In the genomic region with DNA sequence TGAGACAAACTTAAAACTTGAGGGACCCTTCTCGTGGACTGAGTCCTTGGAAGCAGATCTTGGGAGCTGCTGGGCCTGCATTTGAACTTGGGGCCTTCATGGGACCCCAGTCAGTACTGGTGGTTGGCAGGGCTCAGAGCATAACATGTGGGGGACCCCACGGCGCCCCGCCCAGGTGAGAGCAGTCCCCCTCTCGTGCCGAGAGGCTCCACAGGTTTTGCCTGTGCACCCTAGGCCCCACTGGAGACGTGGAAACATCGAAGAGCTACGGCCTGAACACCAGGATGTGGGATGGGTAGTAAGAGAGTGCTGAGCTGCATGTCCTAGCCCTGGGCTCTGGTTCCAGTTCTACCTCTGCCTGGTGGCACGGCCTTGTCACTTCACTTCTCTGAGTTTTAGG, we compare ENCODE assay signal across 21 cellular contexts.
"Had no signal": no experiment of that assay in that cellular context is flagged by ENCODE, and none has a peak within 500 bp of the region (broad histone marks: within the 10 kb centered on the region; RNA-seq: fewer than 3 reads in every experiment).

No MANE protein-coding gene starts in this region.

- H3K9me3 ChIP-seq: adrenal gland, left lung, mucosa of descending colon, neutrophil, suprapubic skin, upper lobe of right lung had no signal

- H3K27me3 Mint-ChIP-seq: stimulated activated naive CD8-positive, alpha-beta T cell treated with anti-CD3 and anti-CD28 coated beads, Interleukin-15, Interleukin-2, amounts not matched to agents 100 ng/mL and 50 ng/mL, for 24 hours had no signal

- ATAC-seq: activated naive CD4-positive, alpha-beta T cell treated with anti-CD3 and anti-CD28 coated beads, Interleukin-2, amount 50 U/mL, for 72 hours; effector memory CD8-positive, alpha-beta T cell; left lung; mucosa of descending colon; naive thymus-derived CD4-positive, alpha-beta T cell; upper lobe of right lung had no signal

- H3K4me3 Mint-ChIP-seq: effector memory CD8-positive, alpha-beta T cell; naive thymus-derived CD4-positive, alpha-beta T cell; stimulated activated naive CD8-positive, alpha-beta T cell treated with anti-CD3 and anti-CD28 coated beads, Interleukin-15, Interleukin-2, amounts not matched to agents 100 ng/mL and 50 ng/mL, for 24 hours had no signal

- H3K27me3 ChIP-seq: adrenal gland, left lung, neutrophil, suprapubic skin, upper lobe of right lung had no signal

- H3K4me3 ChIP-seq: adrenal gland, left lung, mucosa of descending colon, suprapubic skin, upper lobe of right lung had no signal

- H3K36me3 ChIP-seq: adrenal gland, left lung, neutrophil, suprapubic skin, upper lobe of right lung, WERI-Rb-1 had no signal

- H2AFZ ChIP-seq: parathyroid adenoma had no signal

- H3K27ac ChIP-seq: adrenal gland, left lung, neutrophil, parathyroid adenoma, suprapubic skin, upper lobe of right lung, WERI-Rb-1 had no signal

- H3K9me3 Mint-ChIP-seq: activated naive CD4-positive, alpha-beta T cell treated with anti-CD3 and anti-CD28 coated beads, Interleukin-2, amount 50 U/mL, for 72 hours; effector memory CD8-positive, alpha-beta T cell; stimulated activated naive CD8-positive, alpha-beta T cell treated with anti-CD3 and anti-CD28 coated beads, Interleukin-15, Interleukin-2, amounts not matched to agents 100 ng/mL and 50 ng/mL, for 24 hours had no signal

- H3K4me1 ChIP-seq: adrenal gland, parathyroid adenoma, suprapubic skin, upper lobe of right lung had no signal

- H3K27ac Mint-ChIP-seq: activated naive CD4-positive, alpha-beta T cell treated with anti-CD3 and anti-CD28 coated beads, Interleukin-2, amount 50 U/mL, for 72 hours; effector memory CD8-positive, alpha-beta T cell; naive thymus-derived CD4-positive, alpha-beta T cell; stimulated activated naive CD8-positive, alpha-beta T cell treated with anti-CD3 and anti-CD28 coated beads, Interleukin-15, Interleukin-2, amounts not matched to agents 100 ng/mL and 50 ng/mL, for 24 hours had no signal

- FAIRE-seq: kidney had no signal

- DNase-seq: activated CD4-positive, alpha-beta T cell treated with anti-CD3 and anti-CD28 coated beads for 1 hour; activated gamma-delta T cell; adrenal gland; caudate nucleus; effector memory CD8-positive, alpha-beta T cell; foreskin fibroblast; glutamatergic neuron; kidney; left lung; naive thymus-derived CD4-positive, alpha-beta T cell; retina; SW 1271; T-helper 2 cell; upper lobe of right lung; WERI-Rb-1 had no signal

- H3K4me1 Mint-ChIP-seq: naive thymus-derived CD4-positive, alpha-beta T cell had no signal

- H3K9ac ChIP-seq: parathyroid adenoma had no signal

- H3K36me3 Mint-ChIP-seq: naive thymus-derived CD4-positive, alpha-beta T cell had no signal
